ENCODE assay signal across 1 cellular context in the genomic region with DNA sequence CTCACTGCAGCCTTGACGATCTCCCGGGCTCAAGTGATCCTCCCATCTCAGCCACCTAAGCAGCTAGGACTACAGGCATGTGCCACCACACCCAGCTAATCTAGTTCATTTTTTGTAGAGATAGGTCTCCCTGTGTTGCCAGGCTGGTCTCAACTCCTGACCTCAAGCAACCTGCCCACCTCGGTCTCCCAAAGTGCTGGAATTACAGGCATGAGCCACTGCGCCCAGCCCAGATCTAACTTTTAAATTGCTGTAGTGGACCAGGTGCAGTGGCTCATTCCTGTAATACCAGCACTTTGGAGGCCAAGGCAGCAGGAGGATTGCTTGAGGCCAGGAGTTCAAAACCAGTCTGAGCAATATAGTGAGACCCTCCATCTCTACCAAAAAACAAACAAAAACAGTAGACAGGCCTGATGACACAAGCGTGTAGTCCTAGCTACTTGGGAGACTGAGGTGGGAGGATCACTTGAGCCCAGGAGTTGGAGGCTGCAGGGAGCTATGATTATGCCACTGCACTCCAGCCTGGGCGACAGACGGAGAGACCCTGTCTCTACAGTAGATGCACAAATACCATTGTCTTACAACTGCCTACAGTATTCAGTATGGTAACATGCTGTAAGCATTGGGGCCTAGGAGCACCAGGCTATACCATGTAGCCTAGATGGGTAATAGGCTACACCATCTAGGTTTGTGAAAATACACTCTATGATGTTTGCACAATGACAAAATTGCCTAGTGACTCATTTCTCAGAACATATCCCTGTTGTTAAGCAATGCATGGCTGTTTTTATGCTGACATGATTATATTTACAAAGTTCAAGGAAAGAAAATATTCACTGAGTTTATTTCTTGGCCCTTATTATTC.
A peak's percentile ranks its signal among the peaks of the same experiment; 100 is the strongest.
TF ChIP-seq lines count a peak whose summit lies in the region.

No MANE protein-coding gene starts in this region.

TF ChIP-seq in HEK293, 187 proteins besides CTCF, POLR2A, EP300 and RAD21 (continued from another document):
- no peak for TF ChIP-seq ZBTB10 (tag by site-specific recombination; IDR thresholded peaks at IDR 0.05)
- TF ChIP-seq REPIN1 (tag by site-specific recombination; IDR thresholded peaks at IDR 0.05; ENCODE audit: low read depth): no peak
- TF ChIP-seq, protein P1, sequence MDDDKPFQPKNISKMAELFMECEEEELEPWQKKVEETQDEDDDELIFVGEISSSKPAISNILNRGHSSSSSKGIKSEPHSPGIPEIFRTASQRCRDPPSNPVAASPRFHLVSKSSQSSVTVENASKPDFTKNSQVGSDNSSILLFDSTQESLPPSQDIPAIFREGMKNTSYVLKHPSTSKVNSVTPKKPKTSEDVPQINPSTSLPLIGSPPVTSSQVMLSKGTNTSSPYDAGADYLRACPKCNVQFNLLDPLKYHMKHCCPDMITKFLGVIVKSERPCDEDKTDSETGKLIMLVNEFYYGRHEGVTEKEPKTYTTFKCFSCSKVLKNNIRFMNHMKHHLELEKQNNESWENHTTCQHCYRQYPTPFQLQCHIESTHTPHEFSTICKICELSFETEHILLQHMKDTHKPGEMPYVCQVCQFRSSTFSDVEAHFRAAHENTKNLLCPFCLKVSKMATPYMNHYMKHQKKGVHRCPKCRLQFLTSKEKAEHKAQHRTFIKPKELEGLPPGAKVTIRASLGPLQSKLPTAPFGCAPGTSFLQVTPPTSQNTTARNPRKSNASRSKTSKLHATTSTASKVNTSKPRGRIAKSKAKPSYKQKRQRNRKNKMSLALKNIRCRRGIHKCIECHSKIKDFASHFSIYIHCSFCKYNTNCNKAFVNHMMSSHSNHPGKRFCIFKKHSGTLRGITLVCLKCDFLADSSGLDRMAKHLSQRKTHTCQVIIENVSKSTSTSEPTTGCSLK (tag by site-specific recombination; IDR thresholded peaks at IDR 0.05): no peak
- TF ChIP-seq, protein P2, sequence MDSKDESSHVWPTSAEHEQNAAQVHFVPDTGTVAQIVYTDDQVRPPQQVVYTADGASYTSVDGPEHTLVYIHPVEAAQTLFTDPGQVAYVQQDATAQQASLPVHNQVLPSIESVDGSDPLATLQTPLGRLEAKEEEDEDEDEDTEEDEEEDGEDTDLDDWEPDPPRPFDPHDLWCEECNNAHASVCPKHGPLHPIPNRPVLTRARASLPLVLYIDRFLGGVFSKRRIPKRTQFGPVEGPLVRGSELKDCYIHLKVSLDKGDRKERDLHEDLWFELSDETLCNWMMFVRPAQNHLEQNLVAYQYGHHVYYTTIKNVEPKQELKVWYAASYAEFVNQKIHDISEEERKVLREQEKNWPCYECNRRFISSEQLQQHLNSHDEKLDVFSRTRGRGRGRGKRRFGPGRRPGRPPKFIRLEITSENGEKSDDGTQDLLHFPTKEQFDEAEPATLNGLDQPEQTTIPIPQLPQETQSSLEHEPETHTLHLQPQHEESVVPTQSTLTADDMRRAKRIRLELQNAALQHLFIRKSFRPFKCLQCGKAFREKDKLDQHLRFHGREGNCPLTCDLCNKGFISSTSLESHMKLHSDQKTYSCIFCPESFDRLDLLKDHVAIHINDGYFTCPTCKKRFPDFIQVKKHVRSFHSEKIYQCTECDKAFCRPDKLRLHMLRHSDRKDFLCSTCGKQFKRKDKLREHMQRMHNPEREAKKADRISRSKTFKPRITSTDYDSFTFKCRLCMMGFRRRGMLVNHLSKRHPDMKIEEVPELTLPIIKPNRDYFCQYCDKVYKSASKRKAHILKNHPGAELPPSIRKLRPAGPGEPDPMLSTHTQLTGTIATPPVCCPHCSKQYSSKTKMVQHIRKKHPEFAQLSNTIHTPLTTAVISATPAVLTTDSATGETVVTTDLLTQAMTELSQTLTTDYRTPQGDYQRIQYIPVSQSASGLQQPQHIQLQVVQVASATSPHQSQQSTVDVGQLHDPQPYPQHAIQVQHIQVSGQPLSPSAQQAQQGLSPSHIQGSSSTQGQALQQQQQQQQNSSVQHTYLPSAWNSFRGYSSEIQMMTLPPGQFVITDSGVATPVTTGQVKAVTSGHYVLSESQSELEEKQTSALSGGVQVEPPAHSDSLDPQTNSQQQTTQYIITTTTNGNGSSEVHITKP (tag by site-specific recombination; IDR thresholded peaks at IDR 0.05): peak; percentile 94
- no peak for TF ChIP-seq OSR2 (tag by site-specific recombination; IDR thresholded peaks at IDR 0.05)
- no peak for TF ChIP-seq ZNF596 (tag by site-specific recombination; IDR thresholded peaks at IDR 0.05)
TF ChIP-seq in HEK293: peak in this region for 3.
